Comparison of ENCODE assay signal across 23 cellular contexts in the genomic region with DNA sequence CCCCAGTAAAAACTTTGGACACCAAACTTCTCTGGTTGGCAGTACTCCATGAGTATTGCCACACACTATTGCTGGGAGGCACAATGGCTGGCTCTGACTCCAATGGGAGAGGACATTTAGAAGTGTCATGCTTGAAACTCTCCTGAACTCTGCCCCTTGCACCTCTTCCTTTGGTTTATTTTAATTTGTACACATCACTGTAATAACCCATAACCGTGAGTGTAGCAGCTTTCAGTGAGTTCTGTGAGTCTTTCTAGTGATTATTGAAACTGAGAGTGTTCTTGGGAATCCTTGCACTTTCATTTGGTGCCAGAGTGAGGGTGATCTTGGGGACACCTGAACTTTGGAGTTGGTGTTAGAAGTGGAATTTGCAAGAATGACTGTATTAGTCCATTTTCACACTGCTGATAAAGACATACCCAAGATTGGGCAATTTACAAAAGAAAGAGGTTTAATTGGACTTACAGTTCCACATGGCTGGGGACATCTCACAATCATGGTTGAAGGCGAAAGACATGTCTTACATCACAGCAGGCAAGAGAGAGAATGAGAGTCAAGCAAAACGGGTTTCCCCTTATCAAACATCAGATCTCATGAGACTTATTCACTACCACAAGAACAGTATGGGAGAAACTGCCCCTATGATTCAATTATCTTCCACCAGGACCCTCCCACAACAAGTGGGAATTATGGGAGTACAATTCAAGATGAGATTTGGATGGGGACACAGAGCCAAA. TPM values are rescaled to one million over a fixed set of nuclear protein-coding genes. Genes with fewer than 3 reads are reported as not detected.
DNase-seq lines count a peak whose midpoint lies in the region; ATAC-seq, FAIRE-seq and TF ChIP-seq lines count a peak whose summit lies in the region.
"Had no signal": no experiment of that assay in that cellular context is flagged by ENCODE, and none has a peak within 500 bp of the region (broad histone marks: within the 10 kb centered on the region; RNA-seq: fewer than 3 reads in every experiment).

No MANE protein-coding gene starts in this region.

- no peak for FAIRE-seq in HepG2 (lab: Jason Lieb, UNC)
- FAIRE-seq: D721Med had no signal

- H3K4me2 ChIP-seq in HepG2 (ENCODE audit: low read depth, low read length): no peak overlapping the region
- H3K4me2 ChIP-seq: KMS-11 had no signal

- no peaks in the 10 kb centered on the region for H3K27me3 ChIP-seq in breast epithelium
- no peaks in the 10 kb centered on the region for H3K27me3 ChIP-seq in HepG2 (ENCODE audit: control insufficient read depth in 1 of 2, insufficient read depth in 2 of 2, low read length in 2 of 2)
- no peaks in the 10 kb centered on the region for H3K27me3 ChIP-seq in SJCRH30

- H3K9me3 ChIP-seq in breast epithelium: peaks cover 13 to 16% of the 10 kb centered on the region in 2 donors
- H3K9me3 ChIP-seq in HepG2 (ENCODE audit: low read length): no peaks in the 10 kb centered on the region
- H3K9me3 ChIP-seq in SJCRH30 (replicated peaks): no peaks in the 10 kb centered on the region

- no peaks in the 10 kb centered on the region for H3K27me3 Mint-ChIP-seq in MCF 10A (ENCODE audit: insufficient read depth, unreplicated experiment)
- peaks cover 24% of the 10 kb centered on the region for H3K27me3 Mint-ChIP-seq in Calu3 (ENCODE audit: unreplicated experiment)

- no peaks in the 10 kb centered on the region for H3K79me2 ChIP-seq in HepG2 (ENCODE audit: insufficient read depth, low read length)

- CTCF ChIA-PET in MCF 10A (lab: Yijun Ruan, JAX) (no interaction called here), HepG2 (lab: Yijun Ruan, JAX; ENCODE audit: low intra/inter-chr PET ratio, low total read pairs) (no interaction called here), Calu3 (lab: Charles Lee) (no interaction called here), RWPE1 (lab: Yijun Ruan, JAX) (no interaction called here)

- no peaks in the 10 kb centered on the region for H4K20me1 ChIP-seq in HepG2 (ENCODE audit: insufficient read depth, low read length)

- H3K4me3 Mint-ChIP-seq in MCF 10A (ENCODE audit: unreplicated experiment) (no peak overlapping the region), Calu3 (ENCODE audit: low read depth, unreplicated experiment) (no peak overlapping the region)
- H3K4me3 Mint-ChIP-seq: CD14-positive monocyte had no signal

- DNase-seq in MCF 10A (ENCODE audit: unreplicated experiment) (peak; percentile 62), breast epithelium (ENCODE audit: low spot score in 2 of 2) (no peak), epithelial cell of esophagus (ENCODE audit: low read depth) (peak; percentile 27), HepG2 (ENCODE audit: low spot score) (no peak), SJCRH30 (no peak), KBM-7 (no peak), Calu3 (no peak), RWPE1 (ENCODE audit: low spot score) (no peak)
- DNase-seq: AML-193, DMS53, GF-D8, GOT3, HCEC 1CT, NCI-H1417 treated with DMSO at 0.1 percent for 48 hours, NCI-H187, NCI-H446 treated with DMSO at 0.1 percent for 48 hours, NCI-H526 treated with DMSO at 0.1 percent for 48 hours, Right ventricle myocardium superior had no signal

- H3K4me1 Mint-ChIP-seq in MCF 10A (ENCODE audit: insufficient read depth, unreplicated experiment) (peaks cover 6% of the 10 kb centered on the region), Calu3 (ENCODE audit: low read depth, unreplicated experiment) (no peaks in the 10 kb centered on the region)

- H3K9me3 Mint-ChIP-seq in MCF 10A (ENCODE audit: unreplicated experiment): no peaks in the 10 kb centered on the region
- H3K9me3 Mint-ChIP-seq in Calu3 (ENCODE audit: low read depth, unreplicated experiment): peaks cover 2% of the 10 kb centered on the region

- H3K4me1 ChIP-seq in breast epithelium: no peaks in the 10 kb centered on the region
- peaks cover 6% of the 10 kb centered on the region; the same call in 1 of the 2 replicates for H3K4me1 ChIP-seq in HepG2 (ENCODE audit: insufficient read depth, low read length)
- no peaks in the 10 kb centered on the region for H3K4me1 ChIP-seq in SJCRH30

- no peak for TF ChIP-seq RAD21 in HepG2 (CRISPR knock-in tag; IDR thresholded peaks at IDR 0.05)

- H3K36me3 ChIP-seq in breast epithelium (no peaks in the 10 kb centered on the region), HepG2 (replicated peaks in 1 of 2; ENCODE audit: control insufficient read depth in 1 of 2, insufficient read depth in 2 of 2, low read length in 2 of 2) (no peaks in the 10 kb centered on the region), SJCRH30 (no peaks in the 10 kb centered on the region)

- POLR2A ChIA-PET in MCF 10A (lab: Yijun Ruan, JAX): no interaction called here
- POLR2A ChIA-PET in HepG2 (lab: Yijun Ruan, JAX): no interaction called here
- POLR2A ChIA-PET in RWPE1 (lab: Yijun Ruan, JAX; ENCODE audit: low non-redundant PET): no interaction called here

- no TSS peak for BruUV-seq in MCF 10A (replicated peaks; lab: Mats Ljungman, UMichigan)
- BruUV-seq in HepG2 (replicated peaks; lab: Mats Ljungman, UMichigan): no TSS peak
- no TSS peak for BruUV-seq in Calu3 (replicated peaks; lab: Mats Ljungman, UMichigan)

- intact Hi-C loops in MCF 10A (cut with micrococcal nuclease) (no loop called here), breast epithelium (cut with DNase I; ENCODE audit: low total_unique reads) (no loop called here), HepG2 (cut with micrococcal nuclease; ENCODE audit: unreplicated experiment) (no loop called here), Calu3 (cut with micrococcal nuclease; ENCODE audit: unreplicated experiment) (no loop called here)

- H3K27ac Mint-ChIP-seq in MCF 10A (ENCODE audit: low read depth, unreplicated experiment): no peak overlapping the region
- H3K27ac Mint-ChIP-seq in Calu3 (ENCODE audit: unreplicated experiment): no peak overlapping the region
- H3K27ac Mint-ChIP-seq: CD14-positive monocyte had no signal

- no peak overlapping the region for H2AFZ ChIP-seq in HepG2 (ENCODE audit: low read length)

- no peak for ATAC-seq in HepG2

- H3K36me3 Mint-ChIP-seq in MCF 10A (ENCODE audit: insufficient read depth, unreplicated experiment): no peaks in the 10 kb centered on the region
- no peaks in the 10 kb centered on the region for H3K36me3 Mint-ChIP-seq in Calu3 (ENCODE audit: insufficient read depth, unreplicated experiment)
- H3K36me3 Mint-ChIP-seq: CD14-positive monocyte had no signal

- H3K4me3 ChIP-seq in breast epithelium: no peak overlapping the region
- H3K4me3 ChIP-seq in epithelial cell of esophagus (ENCODE audit: low read length): no peak overlapping the region
- H3K4me3 ChIP-seq in HepG2 (replicated peaks in 1 of 3; ENCODE audit: insufficient read depth in 1 of 3, low read depth in 2 of 3, low read length in 3 of 3): no peak overlapping the region
- no peak overlapping the region for H3K4me3 ChIP-seq in SJCRH30

- in situ Hi-C loops in HepG2 (cut with HindIII; ENCODE audit: extremely low pct_ligation_motif_present, low pct_unique_long_range_greater_than_20kb) (no loop called here), KBM-7 (cut with MboI; ENCODE audit: low pct_unique_long_range_greater_than_20kb, low sequenced_read_pairs) (no loop called here)

- no peak overlapping the region for H3K27ac ChIP-seq in breast epithelium
- H3K27ac ChIP-seq in HepG2 (ENCODE audit: extremely low read length, insufficient read depth, low read length): no peak overlapping the region
- H3K27ac ChIP-seq in SJCRH30: no peak overlapping the region
- no peak overlapping the region for H3K27ac ChIP-seq in RWPE1
- H3K27ac ChIP-seq: 22Rv1, HL-60, KMS-11 had no signal

- TF ChIP-seq EP300 in HepG2 (IDR thresholded peaks at IDR 0.05; ENCODE audit: low read depth in 2 of 2, low read length in 2 of 2) (no peak), HepG2 (CRISPR knock-in tag; IDR thresholded peaks at IDR 0.05; ENCODE audit: borderline replicate concordance) (no peak)

- TF ChIP-seq CTCF in MCF 10A (IDR thresholded peaks at IDR 0.05; ENCODE audit: unreplicated experiment) (no peak), breast epithelium (IDR thresholded peaks at IDR 0.05) (no peak), epithelial cell of esophagus (IDR thresholded peaks at IDR 0.05; ENCODE audit: insufficient read depth, low read depth, low read length, missing control alignments) (no peak), HepG2 (CRISPR knock-in tag; IDR thresholded peaks at IDR 0.05) (no peak), Calu3 (IDR thresholded peaks at IDR 0.05; ENCODE audit: unreplicated experiment) (no peak), RWPE1 (conservative IDR thresholded peaks at IDR 0.05; ENCODE audit: low read depth) (no peak)

- WGBS in HepG2 (ENCODE audit: low lambda C conversion rate): 31% methylated on average over 3 of the region's 3 CpGs

- H3K9ac ChIP-seq in HepG2 (ENCODE audit: insufficient read depth, low read depth, low read length): no peak overlapping the region
- H3K9ac ChIP-seq: KMS-11 had no signal

- TF ChIP-seq POLR2A in breast epithelium (IDR thresholded peaks at IDR 0.05) (no peak), HepG2 (IDR thresholded peaks at IDR 0.05; ENCODE audit: insufficient read depth in 1 of 2, low read depth in 2 of 2, low read length in 2 of 2) (no peak)

RNA-seq across cellular contexts. Expression of a gene that starts 41.3 kb away (rescaled TPM):
- total RNA-seq in MCF 10A (2022) (24.2 and 28.1 TPM in 2 replicates), breast epithelium (10 to 100 TPM; 13.3 to 30.0 (median 23.3) TPM), HepG2 (2016; rRNA removed; fragmentation: Illumina TruSeq; extraction: Trizol) (17.7 and 19.2 TPM in 2 replicates), Calu3 (2022) (28.3 and 28.9 TPM in 2 replicates)
- total RNA-seq in HepG2 (2016; cell fraction: cytosol; rRNA removed; fragmentation: Illumina TruSeq; extraction: Trizol; ENCODE audit: low read depth): 9.5 and 10.8 TPM in 2 replicates
- total RNA-seq in HepG2 (2016; cell fraction: insoluble cytoplasmic fraction; rRNA removed; fragmentation: Illumina TruSeq; extraction: Trizol): 15.2 and 18.0 TPM in 2 replicates
- total RNA-seq in HepG2 (2016; cell fraction: membrane; rRNA removed; fragmentation: Illumina TruSeq; extraction: Trizol): 9.0 and 11.3 TPM in 2 replicates
- total RNA-seq in HepG2 (2016; cell fraction: nucleus; rRNA removed; fragmentation: Illumina TruSeq; extraction: Trizol): 50.5 and 53.3 TPM in 2 replicates
- 6.2 and 7.0 TPM in 2 replicates for polyA plus RNA-seq in HepG2 (2011; rRNA removed)
- polyA plus RNA-seq in HepG2 (2011; cell fraction: cytosol; rRNA removed): 1.6 TPM in 2 replicates
- polyA plus RNA-seq in HepG2 (2011; cell fraction: nucleus; rRNA removed): 17.3 and 17.7 TPM in 2 replicates
- 4.2 and 6.5 TPM in 2 replicates for polyA plus RNA-seq in HepG2 (2012)
- 1.7 and 2.2 TPM in 2 replicates for polyA plus RNA-seq in HepG2 (2016; cell fraction: cytosol; fragmentation: Illumina TruSeq; extraction: Trizol; ENCODE audit: low read depth)
- polyA plus RNA-seq in HepG2 (2016; cell fraction: insoluble cytoplasmic fraction; fragmentation: Illumina TruSeq; extraction: Trizol; ENCODE audit: low read depth): 12.4 and 12.5 TPM in 2 replicates
- 4.4 and 4.7 TPM in 2 replicates for polyA plus RNA-seq in HepG2 (2016; cell fraction: membrane; fragmentation: Illumina TruSeq; extraction: Trizol; ENCODE audit: low read depth)
- polyA plus RNA-seq in HepG2 (2016; cell fraction: nucleus; fragmentation: Illumina TruSeq; extraction: Trizol; ENCODE audit: insufficient read depth, low read depth): 29.8 and 34.0 TPM in 2 replicates
- polyA minus RNA-seq in HepG2 (2011; rRNA and poly(A)+ RNA removed; ENCODE audit: low replicate concordance): 9.6 and 15.5 TPM in 2 replicates
- polyA minus RNA-seq in HepG2 (2011; cell fraction: cytosol; rRNA and poly(A)+ RNA removed): 4.1 and 4.7 TPM in 2 replicates
- polyA minus RNA-seq in HepG2 (2011; cell fraction: nucleus; rRNA and poly(A)+ RNA removed): 67.5 and 76.2 TPM in 2 replicates
- 18.8 and 24.6 TPM in 2 replicates for total RNA-seq in SJCRH30 (2014; rRNA removed; shearing (Covaris generic))

Comparison
In these comparisons a context has a peak if more than half of its experiments do, and no peak if none do; other contexts are left out.
1. DNase-seq: peak in MCF 10A (single experiment) and epithelial cell of esophagus (single experiment); none in breast epithelium (0 of 2), HepG2 (single experiment), SJCRH30 (0 of 2), KBM-7 (single experiment), Calu3 (single experiment) and RWPE1 (single experiment).